In genomic region chr6:110547266-110547964, GRCh38 we compare ENCODE assay signal across 14 cellular contexts.
A peak's percentile ranks its signal among the peaks of the same experiment; 100 is the strongest.
DNase-seq lines count a peak whose midpoint lies in the region; ATAC-seq and TF ChIP-seq lines count a peak whose summit lies in the region.
"Had no signal": no experiment of that assay in that cellular context is flagged by ENCODE, and none has a peak within 500 bp of the region (broad histone marks: within the 10 kb centered on the region; RNA-seq: fewer than 3 reads in every experiment).

No MANE protein-coding gene starts in this region.

- H3K9me2 ChIP-seq in PC-9 (ENCODE audit: insufficient read depth), result no peaks in the 10 kb centered on the region

- H3K4me3 ChIP-seq in PC-9 (no peak overlapping the region), choroid plexus epithelial cell (ENCODE audit: low read depth, low read length) (no peak overlapping the region), lower leg skin (ENCODE audit: low read depth, poor library complexity, severe bottlenecking) (no peak overlapping the region), aorta (ENCODE audit: low read length in 2 of 2) (no peak overlapping the region)

- peaks cover 19% of the 10 kb centered on the region for H3F3A ChIP-seq in PC-9 (ENCODE audit: insufficient read depth, low read depth)

- WGBS in lower leg skin, 2 donors, result 59 to 61% methylated on average over 1 of the region's 1 CpG
- 68 to 69% methylated on average over 1 of the region's 1 CpG for WGBS in aorta, 2 donors

- no TSS peak for BruUV-seq in PC-9 (replicated peaks; lab: Mats Ljungman, UMichigan)

- no peak for ATAC-seq in aorta (ENCODE audit: low FRiP score)
- ATAC-seq: right cardiac atrium had no signal

- DNase-seq in EH (ENCODE audit: low read depth), result peak; percentile 88
- DNase-seq in PC-9, result peak; percentile 29 to 90
- DNase-seq in choroid plexus epithelial cell (ENCODE audit: low read depth), result peak; percentile 39
- peak; percentile 53 for DNase-seq in non-pigmented ciliary epithelial cell (ENCODE audit: low read depth)
- no peak for DNase-seq in lower leg skin (ENCODE audit: low spot score in 2 of 2)
- DNase-seq in NCI-H1048 (lab: John Stamatoyannopoulos, UW), result no peak
- no peak for DNase-seq in GM20000 (ENCODE audit: low spot score)
- DNase-seq in aorta, result no peak
- DNase-seq: activated B cell treated with CpG ODN at 0.5 μM for 24 hours; CD4-positive, CD25-positive, alpha-beta regulatory T cell; NCI-H1092; NCI-H510A; right cardiac atrium; SHP77 treated with DMSO at 0.1 percent for 48 hours had no signal

- H3K27me3 ChIP-seq in PC-9 (ENCODE audit: insufficient read depth, low read depth), result no peaks in the 10 kb centered on the region
- H3K27me3 ChIP-seq in aorta (ENCODE audit: control insufficient read depth in 1 of 2, insufficient read depth in 2 of 2, low read length in 1 of 2), result no peaks in the 10 kb centered on the region

- H4K20me1 ChIP-seq in PC-9 (ENCODE audit: insufficient read depth), result no peaks in the 10 kb centered on the region

- POLR2A ChIA-PET in PC-9 (lab: Charles Lee; ENCODE audit: unreplicated experiment), result interaction anchor here (0.6 to 0.7 kb wide), 4 partner anchors 10 to 1197 kb away, joined by 3 to 7 read pairs (median 5); partner anchors contain the start of gene AMD1

- no peaks in the 10 kb centered on the region for H3K79me2 ChIP-seq in PC-9 (ENCODE audit: low read depth)

- no peaks in the 10 kb centered on the region for H3K36me3 ChIP-seq in PC-9 (ENCODE audit: low read depth)
- no peaks in the 10 kb centered on the region for H3K36me3 ChIP-seq in aorta (ENCODE audit: control insufficient read depth in 1 of 2, insufficient read depth in 2 of 2, low read length in 1 of 2)

- H3K9me3 ChIP-seq in PC-9 (ENCODE audit: insufficient read depth, low read depth) (peaks cover 11% of the 10 kb centered on the region), aorta (ENCODE audit: control insufficient read depth, low read length) (peaks cover 4% of the 10 kb centered on the region)

- H2AFZ ChIP-seq in PC-9, result no peak overlapping the region

- H3K4me2 ChIP-seq in PC-9, result peak overlapping the region; percentile 44

- peaks cover 44% of the 10 kb centered on the region for H3K4me1 ChIP-seq in PC-9 (replicated peaks; ENCODE audit: insufficient read depth)
- H3K4me1 ChIP-seq in aorta (ENCODE audit: control insufficient read depth in 1 of 2, insufficient read depth in 2 of 2, low read length in 2 of 2), result no peaks in the 10 kb centered on the region

- intact Hi-C loops in PC-9 (cut with micrococcal nuclease; ENCODE audit: unreplicated experiment), result loop anchor here (1.0 to 10.0 kb wide), 2 partner anchors 10 to 267 kb away; partner anchors contain the start of gene CDK19
- intact Hi-C loops in lower leg skin (cut with DNase I; ENCODE audit: low total_unique reads), result no loop called here
- intact Hi-C loops in aorta (cut with DNase I), result no loop called here

- CTCF ChIA-PET in PC-9 (lab: Charles Lee), result interaction anchor here (0.6 kb wide), 1 partner anchor 397 kb away, joined by 4 read pairs; no protein-coding TSS in a partner anchor

- peak overlapping the region; percentile 64 for H3K27ac ChIP-seq in PC-9
- H3K27ac ChIP-seq in aorta (ENCODE audit: low read depth in 1 of 2, low read length in 2 of 2), result no peak overlapping the region

- no peak for TF ChIP-seq CTCF in PC-9 (conservative IDR thresholded peaks at IDR 0.05)
- TF ChIP-seq CTCF in choroid plexus epithelial cell (conservative IDR thresholded peaks at IDR 0.05; ENCODE audit: low read depth, low read length), result no peak
- no peak for TF ChIP-seq CTCF in lower leg skin (IDR thresholded peaks at IDR 0.05)
- no peak for TF ChIP-seq CTCF in GM20000 (IDR thresholded peaks at IDR 0.05; ENCODE audit: extremely low read depth, missing control alignments)

- no peak for TF ChIP-seq POLR2A in lower leg skin (IDR thresholded peaks at IDR 0.05)

Comparison
In these comparisons a context has a peak if more than half of its experiments do, and no peak if none do; other contexts are left out.
1. DNase-seq: peak in EH (single experiment), PC-9 (2 of 2), choroid plexus epithelial cell (single experiment) and non-pigmented ciliary epithelial cell (single experiment); none in lower leg skin (0 of 2), NCI-H1048 (single experiment), GM20000 (single experiment) and aorta (0 of 2).